8 cellular contexts compared by ENCODE assay signal in genomic region chr7:18508441-18509427, GRCh38. TPM values are rescaled to one million over a fixed set of nuclear protein-coding genes. Genes with fewer than 3 reads are reported as not detected.
DNase-seq lines count a peak whose midpoint lies in the region; ATAC-seq and FAIRE-seq lines count a peak whose summit lies in the region.

No MANE protein-coding gene starts in this region.

- no peak overlapping the region for H3K4me3 ChIP-seq in CD4-positive, alpha-beta memory T cell (ENCODE audit: low read length in 2 of 2)
- no peak overlapping the region for H3K4me3 ChIP-seq in small intestine (ENCODE audit: low read depth in 1 of 2, low read length in 2 of 2)

- no peaks in the 10 kb centered on the region for H3K4me1 Mint-ChIP-seq in CD4-positive, alpha-beta memory T cell

- ATAC-seq in GM21515 (IDR thresholded peaks at IDR 0.05; ENCODE audit: unreplicated experiment) (peak; percentile 87), left colon (peak; percentile 93)

- DNase-seq in HK-2 (ENCODE audit: unreplicated experiment) (peak; percentile 57), amniotic stem cell (lab: John Stamatoyannopoulos, UW) (peak; percentile 85), left colon (peak in 1 of 2 donors; percentile 41), small intestine (no peak)
- DNase-seq in CD4-positive, alpha-beta memory T cell: no peak
- no peak for DNase-seq in stimulated activated CD4-positive, alpha-beta T cell treated with anti-CD3 and anti-CD28 coated beads, Interleukin-4, amount 100 ng/mL, for 4 hours

- H3K9me3 Mint-ChIP-seq in CD4-positive, alpha-beta memory T cell: peaks cover 0 to 4% (median 0%) of the 10 kb centered on the region in 8 donors

- CTCF ChIA-PET in CD4-positive, alpha-beta memory T cell (lab: Charles Lee; ENCODE audit: partially characterized antibody): no interaction called here

- POLR2A ChIA-PET in CD4-positive, alpha-beta memory T cell (lab: Charles Lee; ENCODE audit: partially characterized antibody): no interaction called here

- WGBS in small intestine, 3 donors: 59 to 65% (median 64%) methylated on average over 10 of the region's 10 CpGs

- H3K27me3 Mint-ChIP-seq in CD4-positive, alpha-beta memory T cell: no peaks in the 10 kb centered on the region

- H3K4me3 Mint-ChIP-seq in CD4-positive, alpha-beta memory T cell: peak overlapping the region in 1 of 8 donors; percentile 2

- no peaks in the 10 kb centered on the region for H3K36me3 Mint-ChIP-seq in CD4-positive, alpha-beta memory T cell

- no peaks in the 10 kb centered on the region for H3K36me3 ChIP-seq in CD4-positive, alpha-beta memory T cell (ENCODE audit: insufficient read depth, low read length)
- H3K36me3 ChIP-seq in small intestine (ENCODE audit: control insufficient read depth in 2 of 2, insufficient read depth in 2 of 2, low read length in 2 of 2): no peaks in the 10 kb centered on the region

- no peak overlapping the region for H3K27ac ChIP-seq in CD4-positive, alpha-beta memory T cell (ENCODE audit: low read depth, low read length)
- H3K27ac ChIP-seq in small intestine (ENCODE audit: low read depth in 1 of 2, low read length in 1 of 2): peak overlapping the region in 1 of 2 donors; percentile 61

- no peak overlapping the region for H3K27ac Mint-ChIP-seq in CD4-positive, alpha-beta memory T cell

- H3K27me3 ChIP-seq in CD4-positive, alpha-beta memory T cell (ENCODE audit: insufficient read depth, low read length): no peaks in the 10 kb centered on the region
- H3K27me3 ChIP-seq in small intestine (ENCODE audit: control insufficient read depth in 2 of 2, insufficient read depth in 2 of 2, low read length in 2 of 2): no peaks in the 10 kb centered on the region

- H3K9me3 ChIP-seq in CD4-positive, alpha-beta memory T cell (ENCODE audit: control insufficient read depth in 1 of 2, low read length in 2 of 2): no peaks in the 10 kb centered on the region
- H3K9me3 ChIP-seq in small intestine (ENCODE audit: control insufficient read depth, low read depth): no peaks in the 10 kb centered on the region

- H3K4me1 ChIP-seq in CD4-positive, alpha-beta memory T cell (ENCODE audit: insufficient read depth, low read length): no peaks in the 10 kb centered on the region
- H3K4me1 ChIP-seq in small intestine (ENCODE audit: control insufficient read depth in 2 of 2, insufficient read depth in 1 of 2, low read depth in 1 of 2, low read length in 1 of 2): no peaks in the 10 kb centered on the region

- peak; percentile 100 for FAIRE-seq in G401.6 (lab: Jason Lieb, UNC)
- FAIRE-seq in small intestine (lab: Jason Lieb, UNC): no peak

- intact Hi-C loops in left colon (cut with DNase I, micrococcal nuclease): no loop called here
- intact Hi-C loops in CD4-positive, alpha-beta memory T cell (cut with micrococcal nuclease): no loop called here

RNA-seq across cellular contexts. Expression of gene HDAC9, which starts 13.2 kb away (rescaled TPM):
- total RNA-seq in left colon: 10 to 100 TPM; 12.3 to 21.7 TPM
- under 1 TPM; 0.39 to 0.73 TPM for total RNA-seq in CD4-positive, alpha-beta memory T cell
- under 1 TPM in 1 of 2 donors, not detected in 1; 0.36 TPM for polyA plus RNA-seq in CD4-positive, alpha-beta memory T cell
- polyA plus RNA-seq in small intestine: 1 to 10 TPM in 2 of 3 donors, not detected in 1; 2.2 to 2.7 TPM

Comparison
In these comparisons a context has a peak if more than half of its experiments do, and no peak if none do; other contexts are left out.
1. DNase-seq: peak in HK-2 (single experiment) and amniotic stem cell (single experiment); none in CD4-positive, alpha-beta memory T cell (0 of 5), small intestine (single experiment) and stimulated activated CD4-positive, alpha-beta T cell treated with anti-CD3 and anti-CD28 coated beads, Interleukin-4, amount 100 ng/mL, for 4 hours (0 of 2).
2. RNA of gene HDAC9, which starts 13.2 kb away (total RNA-seq): 12.3 to 21.7 TPM in left colon; 0.39 to 0.73 TPM in CD4-positive, alpha-beta memory T cell; every median in the first group is over 4 times any median in the second.